ENCODE assay signal across 10 cellular contexts in genomic region chr17:39622380-39623006, GRCh38. TPM values are rescaled to one million over a fixed set of nuclear protein-coding genes. Genes with fewer than 3 reads are reported as not detected.
DNase-seq lines count a peak whose midpoint lies in the region; ATAC-seq and TF ChIP-seq lines count a peak whose summit lies in the region.
"Had no signal": no experiment of that assay in that cellular context is flagged by ENCODE, and none has a peak within 500 bp of the region (broad histone marks: within the 10 kb centered on the region; RNA-seq: fewer than 3 reads in every experiment).

No MANE protein-coding gene starts in this region.

- no peak for TF ChIP-seq EP300 in neural cell (conservative IDR thresholded peaks at IDR 0.05; ENCODE audit: poor library complexity, severe bottlenecking)

- no peaks in the 10 kb centered on the region for H3K36me3 Mint-ChIP-seq in activated CD4-positive, alpha-beta T cell treated with anti-CD3 and anti-CD28 coated beads, Interleukin-2, amount 10 ng/mL, durations not matched to agents 24 days and 14 days (ENCODE audit: low read depth)

- peaks cover 52% of the 10 kb centered on the region for H3K27me3 Mint-ChIP-seq in activated CD4-positive, alpha-beta T cell treated with anti-CD3 and anti-CD28 coated beads, Interleukin-2, amount 10 ng/mL, durations not matched to agents 24 days and 14 days

- no peaks in the 10 kb centered on the region for H3K79me2 ChIP-seq in neural cell (replicated peaks; ENCODE audit: insufficient read depth, low read length)

- DNase-seq in activated CD4-positive, alpha-beta T cell treated with anti-CD3 and anti-CD28 coated beads, Interleukin-2, amount 10 ng/mL, durations not matched to agents 24 days and 14 days, result no peak
- DNase-seq in left lobe of liver (ENCODE audit: low spot score) (no peak), NCI-H1694 (lab: John Stamatoyannopoulos, UW) (no peak), NOMO-1 treated with dmso at 0.1 percent for 144 hours (lab: John Stamatoyannopoulos, UW; ENCODE audit: unreplicated experiment) (no peak)

- intact Hi-C loops in activated CD4-positive, alpha-beta T cell treated with anti-CD3 and anti-CD28 coated beads, Interleukin-2, amount 10 ng/mL, durations not matched to agents 24 days and 14 days (cut with micrococcal nuclease), result loop anchor here (1.0 to 5.0 kb wide), 6 partner anchors 12 to 358 kb away; partner anchors contain the start of genes IKZF3, MIEN1 and PSMD3

- no peak for TF ChIP-seq CTCF in neural cell (IDR thresholded peaks at IDR 0.05; ENCODE audit: poor library complexity, severe bottlenecking)

- peak overlapping the region; percentile 62 for H3K27ac Mint-ChIP-seq in activated CD4-positive, alpha-beta T cell treated with anti-CD3 and anti-CD28 coated beads, Interleukin-2, amount 10 ng/mL, durations not matched to agents 24 days and 14 days

- H3K4me1 Mint-ChIP-seq in activated CD4-positive, alpha-beta T cell treated with anti-CD3 and anti-CD28 coated beads, Interleukin-2, amount 10 ng/mL, durations not matched to agents 24 days and 14 days, result peaks cover 17% of the 10 kb centered on the region

- H3K9ac ChIP-seq in neural cell (ENCODE audit: low read length), result peak overlapping the region; percentile 34

- no peaks in the 10 kb centered on the region for H4K20me1 ChIP-seq in neural cell (ENCODE audit: insufficient read depth)

- peak; percentile 34 for ATAC-seq in GM18861 (IDR thresholded peaks at IDR 0.05; ENCODE audit: unreplicated experiment)
- ATAC-seq in HG03175 (IDR thresholded peaks at IDR 0.05; ENCODE audit: unreplicated experiment), result peak; percentile 32
- no peak for ATAC-seq in left lobe of liver
- no peak for ATAC-seq in HG03095 (IDR thresholded peaks at IDR 0.05; ENCODE audit: unreplicated experiment)

- H3K9me3 Mint-ChIP-seq in activated CD4-positive, alpha-beta T cell treated with anti-CD3 and anti-CD28 coated beads, Interleukin-2, amount 10 ng/mL, durations not matched to agents 24 days and 14 days, result no peaks in the 10 kb centered on the region

- H3K27ac ChIP-seq in neural cell (ENCODE audit: low read length), result no peak overlapping the region

- no peaks in the 10 kb centered on the region for H3K9me3 ChIP-seq in neural cell (ENCODE audit: low read length)

- H3K4me3 ChIP-seq in neural cell (ENCODE audit: low read length), result peak overlapping the region; percentile 36

- H3K9me2 ChIP-seq in neural cell (ENCODE audit: insufficient read depth, low read length), result no peaks in the 10 kb centered on the region

- H3K36me3 ChIP-seq in neural cell (ENCODE audit: insufficient read depth, low read length), result no peaks in the 10 kb centered on the region

- H3K27me3 ChIP-seq in neural cell (ENCODE audit: insufficient read depth, low read depth, low read length), result peaks cover 53% of the 10 kb centered on the region

- H3K4me2 ChIP-seq in neural cell (ENCODE audit: low read length), result no peak overlapping the region

- H2AFZ ChIP-seq in neural cell (ENCODE audit: low read depth, low read length), result no peak overlapping the region

- no peaks in the 10 kb centered on the region for H3F3A ChIP-seq in neural cell (ENCODE audit: insufficient read depth, low read length, poor library complexity, severe bottlenecking)

- peak overlapping the region; percentile 76 for H3K4me3 Mint-ChIP-seq in activated CD4-positive, alpha-beta T cell treated with anti-CD3 and anti-CD28 coated beads, Interleukin-2, amount 10 ng/mL, durations not matched to agents 24 days and 14 days

- no peak for TF ChIP-seq RAD21 in neural cell (conservative IDR thresholded peaks at IDR 0.05)

TF ChIP-seq in neural cell, 6 proteins besides CTCF, POLR2A, EP300 and RAD21:
- TF ChIP-seq TAF1 (IDR thresholded peaks at IDR 0.05; ENCODE audit: low read depth) (no peak), REST (IDR thresholded peaks at IDR 0.05; ENCODE audit: borderline replicate concordance) (no peak), POLR2AphosphoS5 (IDR thresholded peaks at IDR 0.05) (no peak), SMC3 (conservative IDR thresholded peaks at IDR 0.05; ENCODE audit: poor library complexity) (no peak), MXI1 (conservative IDR thresholded peaks at IDR 0.05; ENCODE audit: poor library complexity, severe bottlenecking) (no peak), EZH2 (IDR thresholded peaks at IDR 0.05; ENCODE audit: borderline replicate concordance, insufficient read depth, low read length, poor library complexity, severe bottlenecking) (no peak)

RNA-seq across cellular contexts. Expression of gene PPP1R1B, which starts 4.3 kb away (rescaled TPM):
- total RNA-seq in activated CD4-positive, alpha-beta T cell treated with anti-CD3 and anti-CD28 coated beads, Interleukin-2, amount 10 ng/mL, durations not matched to agents 24 days and 14 days, result not detected in 2 replicates
- 1.8 and 3.5 TPM in 2 replicates for polyA plus RNA-seq in neural cell
- polyA minus RNA-seq in neural cell, result 1.2 and 2.9 TPM in 2 replicates
- 0.60 TPM for total RNA-seq in left lobe of liver
- total RNA-seq: bronchial epithelial cell, lung microvascular endothelial cell had no signal

RNA-seq across cellular contexts. Expression of gene STARD3, which starts 14.5 kb away (rescaled TPM):
- 53.6 and 60.3 TPM in 2 replicates for total RNA-seq in activated CD4-positive, alpha-beta T cell treated with anti-CD3 and anti-CD28 coated beads, Interleukin-2, amount 10 ng/mL, durations not matched to agents 24 days and 14 days
- polyA plus RNA-seq in neural cell, result 105 and 121 TPM in 2 replicates
- polyA minus RNA-seq in neural cell, result 36.5 and 44.9 TPM in 2 replicates
- total RNA-seq in left lobe of liver, result 27.3 TPM

RNA-seq across cellular contexts. Expression of gene NEUROD2, which starts 14.8 kb away (rescaled TPM):
- total RNA-seq in activated CD4-positive, alpha-beta T cell treated with anti-CD3 and anti-CD28 coated beads, Interleukin-2, amount 10 ng/mL, durations not matched to agents 24 days and 14 days, result not detected in 2 replicates
- not detected in 2 replicates for polyA plus RNA-seq in neural cell
- polyA minus RNA-seq in neural cell, result not detected in 2 replicates
- total RNA-seq in left lobe of liver, result not detected
- total RNA-seq: bronchial epithelial cell, lung microvascular endothelial cell had no signal

RNA-seq across cellular contexts. Expression of gene TCAP, which starts 42.7 kb away (rescaled TPM):
- total RNA-seq in activated CD4-positive, alpha-beta T cell treated with anti-CD3 and anti-CD28 coated beads, Interleukin-2, amount 10 ng/mL, durations not matched to agents 24 days and 14 days, result 0.83 and 1.0 TPM in 2 replicates
- 3.3 and 3.7 TPM in 2 replicates for polyA plus RNA-seq in neural cell
- 1.7 and 2.1 TPM in 2 replicates for polyA minus RNA-seq in neural cell
- 0.55 TPM for total RNA-seq in left lobe of liver
- total RNA-seq: bronchial epithelial cell had no signal

RNA-seq across cellular contexts. Expression of gene PNMT, which starts 45.8 kb away (rescaled TPM):
- not detected in 2 replicates for total RNA-seq in activated CD4-positive, alpha-beta T cell treated with anti-CD3 and anti-CD28 coated beads, Interleukin-2, amount 10 ng/mL, durations not matched to agents 24 days and 14 days
- polyA plus RNA-seq in neural cell, result 1.5 TPM in 1 of 2 replicates, not detected in the other
- polyA minus RNA-seq in neural cell, result not detected in 2 replicates
- 0.45 TPM for total RNA-seq in left lobe of liver
- total RNA-seq: bronchial epithelial cell had no signal

Comparison
In these comparisons a context has a peak if more than half of its experiments do, and no peak if none do; other contexts are left out.
1. ATAC-seq: peak in GM18861 (single experiment) and HG03175 (single experiment); none in left lobe of liver (single experiment) and HG03095 (single experiment).